ENCODE assay signal across 19 cellular contexts in genomic region chr4:1881709-1882108, GRCh38. TPM values are rescaled to one million over a fixed set of nuclear protein-coding genes. Genes with fewer than 3 reads are reported as not detected.
A peak's percentile ranks its signal among the peaks of the same experiment; 100 is the strongest.
DNase-seq lines count a peak whose midpoint lies in the region; ATAC-seq, FAIRE-seq and TF ChIP-seq lines count a peak whose summit lies in the region.
"Had no signal": no experiment of that assay in that cellular context is flagged by ENCODE, and none has a peak within 500 bp of the region (broad histone marks: within the 10 kb centered on the region; RNA-seq: fewer than 3 reads in every experiment).

No MANE protein-coding gene starts in this region.

- intact Hi-C loops in natural killer cell (cut with micrococcal nuclease), result no loop called here

- peak overlapping the region; percentile 40 for H3K27ac ChIP-seq in VCaP

- DNase-seq in natural killer cell (no peak), erythroblast (lab: John Stamatoyannopoulos, UW) (peak; percentile 43 to 53), urothelium cell line (ENCODE audit: low spot score) (no peak)
- no peak for DNase-seq in natural killer cell treated with Interleukin-12 subunit alpha and Interleukin-12 subunit beta and Interleukin-15 and Interleukin-18, amount 100 ng/mL, for 72 hours (ENCODE audit: low spot score)
- DNase-seq in stimulated activated naive CD8-positive, alpha-beta T cell treated with anti-CD3 and anti-CD28 coated beads, Interleukin-15, Interleukin-2, amounts not matched to agents 100 U/mL and 50 U/mL, for 24 hours, result no peak
- DNase-seq in stimulated activated CD8-positive, alpha-beta memory T cell treated with anti-CD3 and anti-CD28 coated beads, Interleukin-4, amount 100 ng/mL, for 48 hours, result no peak
- DNase-seq: adrenal gland; AML-193; caudate nucleus; heart left ventricle; NCI-H1436; NCI-H526 treated with DMSO at 0.1 percent for 48 hours; nucleus accumbens; retina; stimulated activated CD4-positive, alpha-beta T cell treated with anti-CD3 and anti-CD28 coated beads, Interleukin-12 subunit alpha, Interleukin-12 subunit beta, amount 100 ng/mL, for 4 hours; SW 1271 had no signal

- ATAC-seq in natural killer cell, result peak in 1 of 3 donors; percentile 53
- no peak for ATAC-seq in natural killer cell treated with Interleukin-12 subunit alpha and Interleukin-12 subunit beta and Interleukin-15 and Interleukin-18, amount 100 ng/mL, for 72 hours
- ATAC-seq in stimulated activated naive CD8-positive, alpha-beta T cell treated with anti-CD3 and anti-CD28 coated beads, Interleukin-15, Interleukin-2, amounts not matched to agents 100 U/mL and 50 U/mL, for 24 hours, result no peak
- ATAC-seq: heart left ventricle had no signal

- H3K36me3 Mint-ChIP-seq in natural killer cell, result no peaks in the 10 kb centered on the region
- H3K36me3 Mint-ChIP-seq in natural killer cell treated with Interleukin-12 subunit alpha and Interleukin-12 subunit beta and Interleukin-15 and Interleukin-18, amount 100 ng/mL, for 72 hours, result no peaks in the 10 kb centered on the region

- no peaks in the 10 kb centered on the region for H3K27me3 Mint-ChIP-seq in natural killer cell (ENCODE audit: low read depth in 2 of 2)
- H3K27me3 Mint-ChIP-seq in natural killer cell treated with Interleukin-12 subunit alpha and Interleukin-12 subunit beta and Interleukin-15 and Interleukin-18, amount 100 ng/mL, for 72 hours, result no peaks in the 10 kb centered on the region

- H3K27ac Mint-ChIP-seq in natural killer cell, result peak overlapping the region; percentile 3 to 53
- no peak overlapping the region for H3K27ac Mint-ChIP-seq in natural killer cell treated with Interleukin-12 subunit alpha and Interleukin-12 subunit beta and Interleukin-15 and Interleukin-18, amount 100 ng/mL, for 72 hours

- no peaks in the 10 kb centered on the region for H3K9me3 Mint-ChIP-seq in natural killer cell
- H3K9me3 Mint-ChIP-seq in natural killer cell treated with Interleukin-12 subunit alpha and Interleukin-12 subunit beta and Interleukin-15 and Interleukin-18, amount 100 ng/mL, for 72 hours, result no peaks in the 10 kb centered on the region

- no peak for FAIRE-seq in urothelium cell line (lab: Jason Lieb, UNC)
- FAIRE-seq: GM19239, H1 had no signal

- H3K4me3 Mint-ChIP-seq in natural killer cell, result no peak overlapping the region
- H3K4me3 Mint-ChIP-seq in natural killer cell treated with Interleukin-12 subunit alpha and Interleukin-12 subunit beta and Interleukin-15 and Interleukin-18, amount 100 ng/mL, for 72 hours, result no peak overlapping the region

- peaks cover 9 to 20% of the 10 kb centered on the region in 2 donors for H3K4me1 Mint-ChIP-seq in natural killer cell
- H3K4me1 Mint-ChIP-seq in natural killer cell treated with Interleukin-12 subunit alpha and Interleukin-12 subunit beta and Interleukin-15 and Interleukin-18, amount 100 ng/mL, for 72 hours (ENCODE audit: low read depth in 2 of 2), result peaks cover 36 to 47% of the 10 kb centered on the region in 2 donors

- TF ChIP-seq POLR2A in erythroblast (IDR thresholded peaks at IDR 0.05; ENCODE audit: low read length), result no peak

- no peak for TF ChIP-seq CTCF in natural killer cell (IDR thresholded peaks at IDR 0.05)
- no peak for TF ChIP-seq CTCF in VCaP (conservative IDR thresholded peaks at IDR 0.05)

RNA-seq across cellular contexts. Expression of gene NSD2, which starts 10.5 kb away (rescaled TPM):
- total RNA-seq in natural killer cell, result 10 to 100 TPM; 36.4 to 51.0 (median 48.3) TPM
- 100 to 1,000 TPM; 127 to 375 TPM for total RNA-seq in natural killer cell treated with Interleukin-12 subunit alpha and Interleukin-12 subunit beta and Interleukin-15 and Interleukin-18, amount 100 ng/mL, for 72 hours

RNA-seq across cellular contexts. Expression of gene LETM1, which starts 25.8 kb away (rescaled TPM):
- 10 to 100 TPM; 40.4 to 56.5 (median 55.7) TPM for total RNA-seq in natural killer cell
- 100 to 1,000 TPM in 1 of 2 donors, 10 to 100 TPM in 1; 64.5 to 129 TPM for total RNA-seq in natural killer cell treated with Interleukin-12 subunit alpha and Interleukin-12 subunit beta and Interleukin-15 and Interleukin-18, amount 100 ng/mL, for 72 hours

Comparison
In these comparisons a context has a peak if more than half of its experiments do, and no peak if none do; other contexts are left out.
1. H3K27ac Mint-ChIP-seq: peak in natural killer cell (2 of 2); none in natural killer cell treated with Interleukin-12 subunit alpha and Interleukin-12 subunit beta and Interleukin-15 and Interleukin-18, amount 100 ng/mL, for 72 hours (0 of 2).
2. DNase-seq: peak in erythroblast (2 of 2); none in natural killer cell (single experiment), natural killer cell treated with Interleukin-12 subunit alpha and Interleukin-12 subunit beta and Interleukin-15 and Interleukin-18, amount 100 ng/mL, for 72 hours (single experiment), stimulated activated naive CD8-positive, alpha-beta T cell treated with anti-CD3 and anti-CD28 coated beads, Interleukin-15, Interleukin-2, amounts not matched to agents 100 U/mL and 50 U/mL, for 24 hours (single experiment), stimulated activated CD8-positive, alpha-beta memory T cell treated with anti-CD3 and anti-CD28 coated beads, Interleukin-4, amount 100 ng/mL, for 48 hours (single experiment) and urothelium cell line (single experiment).